8 cellular contexts compared by ENCODE assay signal in the genomic region with DNA sequence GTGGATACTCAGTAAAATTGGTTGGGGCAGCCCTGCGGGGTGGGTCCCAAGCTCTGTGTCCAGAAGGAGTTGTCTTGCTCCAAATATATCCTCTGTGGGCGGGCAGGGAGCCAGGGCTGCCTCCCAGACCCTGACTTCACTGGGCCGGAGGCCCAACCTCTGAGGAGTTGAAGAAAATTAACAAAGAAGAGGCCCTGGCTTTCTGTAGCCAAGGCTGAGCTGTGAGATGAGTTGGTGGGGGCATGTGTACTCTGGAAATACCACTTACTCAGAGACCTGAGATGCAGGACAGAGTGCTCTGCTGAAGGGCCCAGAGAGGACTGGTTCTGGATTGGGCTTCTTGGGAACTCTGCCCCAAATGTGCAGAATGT.
A peak's percentile ranks its signal among the peaks of the same experiment; 100 is the strongest.
DNase-seq lines count a peak whose midpoint lies in the region; ATAC-seq and TF ChIP-seq lines count a peak whose summit lies in the region.

No MANE protein-coding gene starts in this region.

- TF ChIP-seq CTCF in CD4-positive, alpha-beta T cell (IDR thresholded peaks at IDR 0.05), result no peak
- no peak for TF ChIP-seq CTCF in osteocyte (IDR thresholded peaks at IDR 0.05)

- no peaks in the 10 kb centered on the region for H3K27me3 ChIP-seq in CD4-positive, alpha-beta T cell (ENCODE audit: control insufficient read depth, insufficient read depth, low read length)

- intact Hi-C loops in CD4-positive, alpha-beta T cell (cut with DNase I, micrococcal nuclease), result loop anchor here in 1 of 2 experiments (10.0 kb wide), 1 partner anchor 975 kb away; no protein-coding TSS in a partner anchor

- no peak overlapping the region for H3K27ac ChIP-seq in CD4-positive, alpha-beta T cell (ENCODE audit: low read depth, low read length)

- peaks cover 17% of the 10 kb centered on the region for H3K4me1 Mint-ChIP-seq in CD4-positive, alpha-beta T cell (ENCODE audit: low read depth)
- peaks cover 78% of the 10 kb centered on the region for H3K4me1 Mint-ChIP-seq in osteocyte (ENCODE audit: unreplicated experiment)

- no peak for DNase-seq in CD4-positive, alpha-beta T cell
- DNase-seq in RKO (ENCODE audit: low spot score), result peak; percentile 30
- peak; percentile 98 for DNase-seq in fibroblast of peridontal ligament (ENCODE audit: extremely low read depth)
- DNase-seq in osteocyte (ENCODE audit: extremely low spot score, unreplicated experiment), result peak; percentile 90
- no peak for DNase-seq in DMS153 (lab: John Stamatoyannopoulos, UW)
- no peak for DNase-seq in NOMO-1 treated with DMSO at 0.1 percent for 48 hours (lab: John Stamatoyannopoulos, UW; ENCODE audit: unreplicated experiment)
- no peak for DNase-seq in HPDE6-E6E7 (ENCODE audit: extremely low spot score)

- POLR2A ChIA-PET in CD4-positive, alpha-beta T cell (lab: Charles Lee), result interaction anchor here (1.2 kb wide), 1 partner anchor 543 kb away, joined by 4 read pairs; no protein-coding TSS in a partner anchor

- peak overlapping the region; percentile 6 for H3K4me3 Mint-ChIP-seq in CD4-positive, alpha-beta T cell
- no peak overlapping the region for H3K4me3 Mint-ChIP-seq in osteocyte (ENCODE audit: unreplicated experiment)

- no peaks in the 10 kb centered on the region for H3K27me3 Mint-ChIP-seq in CD4-positive, alpha-beta T cell
- no peaks in the 10 kb centered on the region for H3K27me3 Mint-ChIP-seq in osteocyte (ENCODE audit: unreplicated experiment)

- H3K9me3 Mint-ChIP-seq in CD4-positive, alpha-beta T cell, result no peaks in the 10 kb centered on the region
- no peaks in the 10 kb centered on the region for H3K9me3 Mint-ChIP-seq in osteocyte (ENCODE audit: unreplicated experiment)

- H3K27ac Mint-ChIP-seq in CD4-positive, alpha-beta T cell, result peak overlapping the region; percentile 71
- peak overlapping the region; percentile 99 for H3K27ac Mint-ChIP-seq in osteocyte (ENCODE audit: unreplicated experiment)

- H3K9me3 ChIP-seq in CD4-positive, alpha-beta T cell (ENCODE audit: control insufficient read depth, low read length), result no peaks in the 10 kb centered on the region

- no peak for ATAC-seq in CD4-positive, alpha-beta T cell (ENCODE audit: poor library complexity)
- ATAC-seq in GM21423 (IDR thresholded peaks at IDR 0.05; ENCODE audit: unreplicated experiment), result no peak

- no peaks in the 10 kb centered on the region for H3K36me3 Mint-ChIP-seq in CD4-positive, alpha-beta T cell (ENCODE audit: low read depth)
- no peaks in the 10 kb centered on the region for H3K36me3 Mint-ChIP-seq in osteocyte (ENCODE audit: unreplicated experiment)

- CTCF ChIA-PET in CD4-positive, alpha-beta T cell (lab: Charles Lee), result interaction anchor here (1.3 to 1.6 kb wide), 2 partner anchors 213 to 544 kb away, joined by 6 read pairs; partner anchors contain the start of gene ADM

Comparison
In these comparisons a context has a peak if more than half of its experiments do, and no peak if none do; other contexts are left out.
1. DNase-seq: peak in RKO (single experiment), fibroblast of peridontal ligament (single experiment) and osteocyte (single experiment); none in CD4-positive, alpha-beta T cell (0 of 10), DMS153 (single experiment), NOMO-1 treated with DMSO at 0.1 percent for 48 hours (single experiment) and HPDE6-E6E7 (single experiment).